ENCODE assay signal across 27 cellular contexts in the genomic region with DNA sequence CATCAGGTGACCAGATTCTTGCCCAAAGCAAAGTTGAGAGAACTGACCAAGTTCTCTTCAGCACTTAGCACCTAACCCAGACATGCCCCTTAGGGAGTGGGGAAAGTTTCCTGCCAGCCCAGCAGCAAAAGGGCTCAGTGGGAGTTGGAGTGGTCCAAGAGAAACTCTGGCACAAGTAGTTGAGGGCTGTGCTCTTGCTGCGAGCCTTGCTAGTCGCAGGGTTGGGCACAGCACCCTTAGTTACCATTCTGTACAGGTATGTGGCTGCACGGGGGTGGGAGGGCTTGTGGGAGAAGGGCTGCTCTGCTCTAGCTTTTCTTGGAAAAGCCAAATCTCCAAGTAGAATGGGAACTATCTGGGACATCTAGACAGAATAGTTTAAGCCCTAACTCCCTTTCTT. TPM values are rescaled to one million over a fixed set of nuclear protein-coding genes. Genes with fewer than 3 reads are reported as not detected.
A peak's percentile ranks its signal among the peaks of the same experiment; 100 is the strongest.
DNase-seq lines count a peak whose midpoint lies in the region; ATAC-seq, FAIRE-seq and TF ChIP-seq lines count a peak whose summit lies in the region.
"Had no signal": no experiment of that assay in that cellular context is flagged by ENCODE, and none has a peak within 500 bp of the region (broad histone marks: within the 10 kb centered on the region; RNA-seq: fewer than 3 reads in every experiment).

No MANE protein-coding gene starts in this region.

- H3K79me2 ChIP-seq in HepG2 (ENCODE audit: insufficient read depth, low read length) = peaks cover 13% of the 10 kb centered on the region

- no peak overlapping the region for H3K4me3 ChIP-seq in CD8-positive, alpha-beta T cell (ENCODE audit: low read depth, low read length)
- no peak overlapping the region for H3K4me3 ChIP-seq in HepG2 (replicated peaks in 1 of 3; ENCODE audit: insufficient read depth in 1 of 3, low read depth in 2 of 3, low read length in 3 of 3)

- H3K9me3 Mint-ChIP-seq in activated naive CD4-positive, alpha-beta T cell treated with anti-CD3 and anti-CD28 coated beads, Interleukin-2, amount 50 U/mL, for 24 hours = no peaks in the 10 kb centered on the region
- no peaks in the 10 kb centered on the region for H3K9me3 Mint-ChIP-seq in CD8-positive, alpha-beta T cell
- no peaks in the 10 kb centered on the region for H3K9me3 Mint-ChIP-seq in type B pancreatic cell
- H3K9me3 Mint-ChIP-seq: HFFc6 had no signal

- TF ChIP-seq POLR2A in HepG2 (IDR thresholded peaks at IDR 0.05; ENCODE audit: insufficient read depth in 1 of 2, low read depth in 2 of 2, low read length in 2 of 2) = peak in 1 of 2 experiments; percentile 47; a peak in 1 of 4 replicates

- POLR2A ChIA-PET in CD8-positive, alpha-beta T cell (lab: Charles Lee) = no interaction called here
- POLR2A ChIA-PET in HepG2 (lab: Yijun Ruan, JAX) = interaction anchor here (2.1 kb wide), 1 partner anchor 52 kb away, joined by 4 read pairs; no protein-coding TSS in a partner anchor

- TF ChIP-seq EP300 in HepG2 (IDR thresholded peaks at IDR 0.05; ENCODE audit: low read depth in 2 of 2, low read length in 2 of 2) = no peak
- no peak for TF ChIP-seq EP300 in HepG2 (CRISPR knock-in tag; IDR thresholded peaks at IDR 0.05; ENCODE audit: borderline replicate concordance)

- TF ChIP-seq RAD21 in HepG2 (CRISPR knock-in tag; IDR thresholded peaks at IDR 0.05) = no peak

- H3K27me3 ChIP-seq in CD8-positive, alpha-beta T cell (ENCODE audit: insufficient read depth, low read length) = no peaks in the 10 kb centered on the region
- no peaks in the 10 kb centered on the region for H3K27me3 ChIP-seq in HepG2 (ENCODE audit: control insufficient read depth in 1 of 2, insufficient read depth in 2 of 2, low read length in 2 of 2)

- peak overlapping the region; percentile 62 for H3K27ac Mint-ChIP-seq in activated naive CD4-positive, alpha-beta T cell treated with anti-CD3 and anti-CD28 coated beads, Interleukin-2, amount 50 U/mL, for 24 hours
- peak overlapping the region; percentile 57 for H3K27ac Mint-ChIP-seq in CD8-positive, alpha-beta T cell
- H3K27ac Mint-ChIP-seq in type B pancreatic cell = no peak overlapping the region
- H3K27ac Mint-ChIP-seq: HFFc6 had no signal

- H3K36me3 ChIP-seq in CD8-positive, alpha-beta T cell (ENCODE audit: insufficient read depth, low read length) = peaks cover 68% of the 10 kb centered on the region
- peaks cover 57 to 92% of the 10 kb centered on the region in 2 experiments for H3K36me3 ChIP-seq in HepG2 (replicated peaks in 1 of 2; ENCODE audit: control insufficient read depth in 1 of 2, insufficient read depth in 2 of 2, low read length in 2 of 2)

- no peaks in the 10 kb centered on the region for H3K27me3 Mint-ChIP-seq in activated naive CD4-positive, alpha-beta T cell treated with anti-CD3 and anti-CD28 coated beads, Interleukin-2, amount 50 U/mL, for 24 hours
- H3K27me3 Mint-ChIP-seq in CD8-positive, alpha-beta T cell (ENCODE audit: low read depth) = no peaks in the 10 kb centered on the region
- no peaks in the 10 kb centered on the region for H3K27me3 Mint-ChIP-seq in type B pancreatic cell

- ATAC-seq in CD8-positive, alpha-beta T cell = no peak
- ATAC-seq in HepG2 = peak; percentile 12; the same call in 2 of the 3 replicates

- no TSS peak for BruUV-seq in HepG2 (replicated peaks; lab: Mats Ljungman, UMichigan)

- peaks cover 4% of the 10 kb centered on the region for H3K4me1 Mint-ChIP-seq in activated naive CD4-positive, alpha-beta T cell treated with anti-CD3 and anti-CD28 coated beads, Interleukin-2, amount 50 U/mL, for 24 hours
- H3K4me1 Mint-ChIP-seq in CD8-positive, alpha-beta T cell (ENCODE audit: low read depth) = peaks cover 2% of the 10 kb centered on the region
- H3K4me1 Mint-ChIP-seq in type B pancreatic cell (ENCODE audit: unreplicated experiment) = no peaks in the 10 kb centered on the region

- H3K4me2 ChIP-seq in HepG2 (ENCODE audit: low read depth, low read length) = no peak overlapping the region
- H3K4me2 ChIP-seq: KMS-11 had no signal

- peaks cover 21% of the 10 kb centered on the region for H3K36me3 Mint-ChIP-seq in activated naive CD4-positive, alpha-beta T cell treated with anti-CD3 and anti-CD28 coated beads, Interleukin-2, amount 50 U/mL, for 24 hours
- peaks cover 41% of the 10 kb centered on the region for H3K36me3 Mint-ChIP-seq in CD8-positive, alpha-beta T cell
- peaks cover 21% of the 10 kb centered on the region for H3K36me3 Mint-ChIP-seq in type B pancreatic cell

- in situ Hi-C loops in HepG2 (cut with HindIII; ENCODE audit: extremely low pct_ligation_motif_present, low pct_unique_long_range_greater_than_20kb) = no loop called here

- DNase-seq in activated naive CD4-positive, alpha-beta T cell (lab: John Stamatoyannopoulos, UW) = no peak
- no peak for DNase-seq in CD8-positive, alpha-beta T cell
- no peak for DNase-seq in HepG2 (ENCODE audit: low spot score)
- DNase-seq in Ammon's horn (ENCODE audit: low spot score) = no peak
- no peak for DNase-seq in type B pancreatic cell (ENCODE audit: extremely low spot score, unreplicated experiment)
- DNase-seq in A172 (ENCODE audit: low spot score) = no peak
- DNase-seq: C1 segment of cervical spinal cord, Calu3, DMS79 treated with DMSO at 0.1 percent for 48 hours, GF-D8, HFFc6, IMR-90, NCI-H1048, NCI-H1417, NCI-H1694, NCI-H2029 treated with DMSO at 0.1 percent for 48 hours, NCI-H2227 treated with DMSO at 0.1 percent for 48 hours, NCI-H69, RPMI8226, SHP77 treated with DMSO at 0.1 percent for 48 hours had no signal

- no peak overlapping the region for H3K9ac ChIP-seq in HepG2 (ENCODE audit: insufficient read depth, low read depth, low read length)
- H3K9ac ChIP-seq: KMS-11 had no signal

- H3K9me3 ChIP-seq in CD8-positive, alpha-beta T cell (ENCODE audit: low read length) = no peaks in the 10 kb centered on the region
- no peaks in the 10 kb centered on the region for H3K9me3 ChIP-seq in HepG2 (ENCODE audit: low read length)

- CTCF ChIA-PET in CD8-positive, alpha-beta T cell (lab: Charles Lee) = no interaction called here
- CTCF ChIA-PET in HepG2 (lab: Yijun Ruan, JAX; ENCODE audit: low intra/inter-chr PET ratio, low total read pairs) = no interaction called here

- no peak overlapping the region for H3K4me3 Mint-ChIP-seq in activated naive CD4-positive, alpha-beta T cell treated with anti-CD3 and anti-CD28 coated beads, Interleukin-2, amount 50 U/mL, for 24 hours
- no peak overlapping the region for H3K4me3 Mint-ChIP-seq in CD8-positive, alpha-beta T cell
- H3K4me3 Mint-ChIP-seq in type B pancreatic cell = no peak overlapping the region
- H3K4me3 Mint-ChIP-seq: HFFc6 had no signal

- H4K20me1 ChIP-seq in HepG2 (ENCODE audit: insufficient read depth, low read length) = no peaks in the 10 kb centered on the region

- H3K27ac ChIP-seq in CD8-positive, alpha-beta T cell (ENCODE audit: low read depth, low read length) = no peak overlapping the region
- H3K27ac ChIP-seq in VCaP (peak overlapping the region; percentile 79), HepG2 (ENCODE audit: extremely low read length, insufficient read depth, low read length) (no peak overlapping the region)
- H3K27ac ChIP-seq: KMS-11 had no signal

- intact Hi-C loops in CD8-positive, alpha-beta T cell (cut with DNase I, micrococcal nuclease) = no loop called here
- intact Hi-C loops in HepG2 (cut with micrococcal nuclease; ENCODE audit: unreplicated experiment) = no loop called here

- H2AFZ ChIP-seq in HepG2 (ENCODE audit: low read length) = no peak overlapping the region

- no peak for TF ChIP-seq CTCF in CD8-positive, alpha-beta T cell (IDR thresholded peaks at IDR 0.05)
- no peak for TF ChIP-seq CTCF in VCaP (conservative IDR thresholded peaks at IDR 0.05)
- TF ChIP-seq CTCF in HepG2 (CRISPR knock-in tag; IDR thresholded peaks at IDR 0.05) = no peak
- TF ChIP-seq CTCF in type B pancreatic cell (conservative IDR thresholded peaks at IDR 0.05) = no peak

- WGBS in HepG2 (ENCODE audit: low lambda C conversion rate) = 94% methylated on average over 3 of the region's 3 CpGs

- peaks cover 7% of the 10 kb centered on the region for H3K4me1 ChIP-seq in CD8-positive, alpha-beta T cell (ENCODE audit: insufficient read depth, low read length)
- peaks cover 12% of the 10 kb centered on the region for H3K4me1 ChIP-seq in HepG2 (ENCODE audit: insufficient read depth, low read length)

- no peak for FAIRE-seq in HepG2 (lab: Jason Lieb, UNC)
- FAIRE-seq: A204.1, GM12892, GM19239, H54 had no signal

RNA-seq across cellular contexts. Expression of a gene that starts 6.4 kb away (rescaled TPM):
- total RNA-seq in CD8-positive, alpha-beta T cell = 10 to 100 TPM; 73.9 to 74.0 TPM
- total RNA-seq in HepG2 (2016; rRNA removed; fragmentation: Illumina TruSeq; extraction: Trizol) = 72.2 and 75.6 TPM in 2 replicates
- total RNA-seq in HepG2 (2016; cell fraction: cytosol; rRNA removed; fragmentation: Illumina TruSeq; extraction: Trizol; ENCODE audit: low read depth) = 19.4 and 24.1 TPM in 2 replicates
- total RNA-seq in HepG2 (2016; cell fraction: insoluble cytoplasmic fraction; rRNA removed; fragmentation: Illumina TruSeq; extraction: Trizol) = 70.2 and 74.8 TPM in 2 replicates
- 23.7 and 25.3 TPM in 2 replicates for total RNA-seq in HepG2 (2016; cell fraction: membrane; rRNA removed; fragmentation: Illumina TruSeq; extraction: Trizol)
- 59.4 and 67.1 TPM in 2 replicates for total RNA-seq in HepG2 (2016; cell fraction: nucleus; rRNA removed; fragmentation: Illumina TruSeq; extraction: Trizol)
- 55.2 and 62.6 TPM in 2 replicates for polyA plus RNA-seq in HepG2 (2011; rRNA removed)
- 38.9 and 45.7 TPM in 2 replicates for polyA plus RNA-seq in HepG2 (2011; cell fraction: cytosol; rRNA removed)
- polyA plus RNA-seq in HepG2 (2011; cell fraction: nucleus; rRNA removed) = 96.3 and 102 TPM in 2 replicates
- 50.7 and 62.3 TPM in 2 replicates for polyA plus RNA-seq in HepG2 (2012)
- 7.2 and 7.7 TPM in 2 replicates for polyA plus RNA-seq in HepG2 (2016; cell fraction: cytosol; fragmentation: Illumina TruSeq; extraction: Trizol; ENCODE audit: low read depth)
- polyA plus RNA-seq in HepG2 (2016; cell fraction: insoluble cytoplasmic fraction; fragmentation: Illumina TruSeq; extraction: Trizol; ENCODE audit: low read depth) = 58.7 and 61.6 TPM in 2 replicates
- polyA plus RNA-seq in HepG2 (2016; cell fraction: membrane; fragmentation: Illumina TruSeq; extraction: Trizol; ENCODE audit: low read depth) = 9.7 and 11.7 TPM in 2 replicates
- polyA plus RNA-seq in HepG2 (2016; cell fraction: nucleus; fragmentation: Illumina TruSeq; extraction: Trizol; ENCODE audit: insufficient read depth, low read depth) = 97.9 and 104 TPM in 2 replicates
- polyA minus RNA-seq in HepG2 (2011; rRNA and poly(A)+ RNA removed; ENCODE audit: low replicate concordance) = 40.9 and 99.4 TPM in 2 replicates
- polyA minus RNA-seq in HepG2 (2011; cell fraction: cytosol; rRNA and poly(A)+ RNA removed) = 17.0 and 20.2 TPM in 2 replicates
- 41.5 and 42.6 TPM in 2 replicates for polyA minus RNA-seq in HepG2 (2011; cell fraction: nucleus; rRNA and poly(A)+ RNA removed)
- 57.4 and 60.8 TPM in 2 replicates for total RNA-seq in type B pancreatic cell (ENCODE audit: low replicate concordance)
- total RNA-seq in A172 (2014; rRNA removed; shearing (Covaris generic)) = 46.0 and 50.1 TPM in 2 replicates

RNA-seq across cellular contexts. Expression of a gene that starts 6.6 kb away (rescaled TPM):
- 10 to 100 TPM; 51.0 to 52.5 TPM for total RNA-seq in CD8-positive, alpha-beta T cell
- 51.2 and 107 TPM in 2 replicates for total RNA-seq in HepG2 (2016; rRNA removed; fragmentation: Illumina TruSeq; extraction: Trizol)
- 19.3 and 20.8 TPM in 2 replicates for total RNA-seq in HepG2 (2016; cell fraction: cytosol; rRNA removed; fragmentation: Illumina TruSeq; extraction: Trizol; ENCODE audit: low read depth)
- total RNA-seq in HepG2 (2016; cell fraction: insoluble cytoplasmic fraction; rRNA removed; fragmentation: Illumina TruSeq; extraction: Trizol) = 52.6 and 108 TPM in 2 replicates
- 31.6 and 33.9 TPM in 2 replicates for total RNA-seq in HepG2 (2016; cell fraction: membrane; rRNA removed; fragmentation: Illumina TruSeq; extraction: Trizol)
- total RNA-seq in HepG2 (2016; cell fraction: nucleus; rRNA removed; fragmentation: Illumina TruSeq; extraction: Trizol) = 73.3 and 83.7 TPM in 2 replicates
- 206 and 248 TPM in 2 replicates for polyA plus RNA-seq in HepG2 (2011; rRNA removed)
- 157 and 165 TPM in 2 replicates for polyA plus RNA-seq in HepG2 (2011; cell fraction: cytosol; rRNA removed)
- 258 and 264 TPM in 2 replicates for polyA plus RNA-seq in HepG2 (2011; cell fraction: nucleus; rRNA removed)
- 74.4 and 84.6 TPM in 2 replicates for polyA plus RNA-seq in HepG2 (2012)
- polyA plus RNA-seq in HepG2 (2016; cell fraction: cytosol; fragmentation: Illumina TruSeq; extraction: Trizol; ENCODE audit: low read depth) = 20.5 and 25.2 TPM in 2 replicates
- polyA plus RNA-seq in HepG2 (2016; cell fraction: insoluble cytoplasmic fraction; fragmentation: Illumina TruSeq; extraction: Trizol; ENCODE audit: low read depth) = 66.6 and 70.3 TPM in 2 replicates
- polyA plus RNA-seq in HepG2 (2016; cell fraction: membrane; fragmentation: Illumina TruSeq; extraction: Trizol; ENCODE audit: low read depth) = 36.5 and 37.7 TPM in 2 replicates
- polyA plus RNA-seq in HepG2 (2016; cell fraction: nucleus; fragmentation: Illumina TruSeq; extraction: Trizol; ENCODE audit: insufficient read depth, low read depth) = 171 and 181 TPM in 2 replicates
- polyA minus RNA-seq in HepG2 (2011; rRNA and poly(A)+ RNA removed; ENCODE audit: low replicate concordance) = 223 and 558 TPM in 2 replicates
- 65.6 and 67.3 TPM in 2 replicates for polyA minus RNA-seq in HepG2 (2011; cell fraction: cytosol; rRNA and poly(A)+ RNA removed)
- 65.1 and 74.2 TPM in 2 replicates for polyA minus RNA-seq in HepG2 (2011; cell fraction: nucleus; rRNA and poly(A)+ RNA removed)
- 122 and 135 TPM in 2 replicates for total RNA-seq in type B pancreatic cell (ENCODE audit: low replicate concordance)
- total RNA-seq in A172 (2014; rRNA removed; shearing (Covaris generic)) = 122 and 155 TPM in 2 replicates

RNA-seq across cellular contexts. Expression of a gene that starts 13.1 kb away (rescaled TPM):
- total RNA-seq in CD8-positive, alpha-beta T cell = under 1 TPM; 0.56 to 0.90 TPM
- total RNA-seq in HepG2 (2016; rRNA removed; fragmentation: Illumina TruSeq; extraction: Trizol) (0.11 and 0.17 TPM in 2 replicates), type B pancreatic cell (ENCODE audit: low replicate concordance) (1.5 and 2.9 TPM in 2 replicates)
- 0.20 TPM in 1 of 2 replicates, not detected in the other for total RNA-seq in HepG2 (2016; cell fraction: cytosol; rRNA removed; fragmentation: Illumina TruSeq; extraction: Trizol; ENCODE audit: low read depth)
- total RNA-seq in HepG2 (2016; cell fraction: insoluble cytoplasmic fraction; rRNA removed; fragmentation: Illumina TruSeq; extraction: Trizol) = 0.16 and 0.22 TPM in 2 replicates
- 0.25 and 0.45 TPM in 2 replicates for total RNA-seq in HepG2 (2016; cell fraction: membrane; rRNA removed; fragmentation: Illumina TruSeq; extraction: Trizol)
- 0.28 TPM in 1 of 2 replicates, not detected in the other for total RNA-seq in HepG2 (2016; cell fraction: nucleus; rRNA removed; fragmentation: Illumina TruSeq; extraction: Trizol)
- 0.08 and 0.12 TPM in 2 replicates for polyA plus RNA-seq in HepG2 (2011; rRNA removed)
- polyA plus RNA-seq in HepG2 (2011; cell fraction: cytosol; rRNA removed) = 0.05 and 0.11 TPM in 2 replicates
- 0.28 and 0.39 TPM in 2 replicates for polyA plus RNA-seq in HepG2 (2011; cell fraction: nucleus; rRNA removed)
- polyA plus RNA-seq in HepG2 (2012) = 0.12 and 0.17 TPM in 2 replicates
- 0.10 and 0.14 TPM in 2 replicates for polyA plus RNA-seq in HepG2 (2016; cell fraction: cytosol; fragmentation: Illumina TruSeq; extraction: Trizol; ENCODE audit: low read depth)
- polyA plus RNA-seq in HepG2 (2016; cell fraction: insoluble cytoplasmic fraction; fragmentation: Illumina TruSeq; extraction: Trizol; ENCODE audit: low read depth) = 0.19 and 0.41 TPM in 2 replicates
- 0.17 and 0.19 TPM in 2 replicates for polyA plus RNA-seq in HepG2 (2016; cell fraction: membrane; fragmentation: Illumina TruSeq; extraction: Trizol; ENCODE audit: low read depth)
- polyA plus RNA-seq in HepG2 (2016; cell fraction: nucleus; fragmentation: Illumina TruSeq; extraction: Trizol; ENCODE audit: insufficient read depth, low read depth) = not detected in 2 replicates
- 0.06 and 0.09 TPM in 2 replicates for polyA minus RNA-seq in HepG2 (2011; rRNA and poly(A)+ RNA removed; ENCODE audit: low replicate concordance)
- not detected in 2 replicates for polyA minus RNA-seq in HepG2 (2011; cell fraction: cytosol; rRNA and poly(A)+ RNA removed)
- 0.50 and 0.77 TPM in 2 replicates for polyA minus RNA-seq in HepG2 (2011; cell fraction: nucleus; rRNA and poly(A)+ RNA removed)
- total RNA-seq in A172 (2014; rRNA removed; shearing (Covaris generic)) = 1.2 and 2.3 TPM in 2 replicates

RNA-seq across cellular contexts. Expression of a gene that starts 45.9 kb away (rescaled TPM):
- 10 to 100 TPM; 29.2 to 29.7 TPM for total RNA-seq in CD8-positive, alpha-beta T cell
- total RNA-seq in HepG2 (2016; rRNA removed; fragmentation: Illumina TruSeq; extraction: Trizol) = 10.2 and 15.7 TPM in 2 replicates
- total RNA-seq in HepG2 (2016; cell fraction: cytosol; rRNA removed; fragmentation: Illumina TruSeq; extraction: Trizol; ENCODE audit: low read depth) = 6.4 and 7.2 TPM in 2 replicates
- 12.5 and 16.8 TPM in 2 replicates for total RNA-seq in HepG2 (2016; cell fraction: insoluble cytoplasmic fraction; rRNA removed; fragmentation: Illumina TruSeq; extraction: Trizol)
- 7.9 and 8.5 TPM in 2 replicates for total RNA-seq in HepG2 (2016; cell fraction: membrane; rRNA removed; fragmentation: Illumina TruSeq; extraction: Trizol)
- total RNA-seq in HepG2 (2016; cell fraction: nucleus; rRNA removed; fragmentation: Illumina TruSeq; extraction: Trizol) = 22.6 and 23.5 TPM in 2 replicates
- polyA plus RNA-seq in HepG2 (2011; rRNA removed) = 41.6 and 48.3 TPM in 2 replicates
- 19.2 and 22.0 TPM in 2 replicates for polyA plus RNA-seq in HepG2 (2011; cell fraction: cytosol; rRNA removed)
- polyA plus RNA-seq in HepG2 (2011; cell fraction: nucleus; rRNA removed) = 220 TPM in 2 replicates
- polyA plus RNA-seq in HepG2 (2012) = 27.3 and 28.6 TPM in 2 replicates
- 2.1 and 2.3 TPM in 2 replicates for polyA plus RNA-seq in HepG2 (2016; cell fraction: cytosol; fragmentation: Illumina TruSeq; extraction: Trizol; ENCODE audit: low read depth)
- polyA plus RNA-seq in HepG2 (2016; cell fraction: insoluble cytoplasmic fraction; fragmentation: Illumina TruSeq; extraction: Trizol; ENCODE audit: low read depth) = 13.6 and 18.5 TPM in 2 replicates
- 6.4 and 6.8 TPM in 2 replicates for polyA plus RNA-seq in HepG2 (2016; cell fraction: membrane; fragmentation: Illumina TruSeq; extraction: Trizol; ENCODE audit: low read depth)
- polyA plus RNA-seq in HepG2 (2016; cell fraction: nucleus; fragmentation: Illumina TruSeq; extraction: Trizol; ENCODE audit: insufficient read depth, low read depth) = 89.6 and 90.5 TPM in 2 replicates
- 17.3 and 27.1 TPM in 2 replicates for polyA minus RNA-seq in HepG2 (2011; rRNA and poly(A)+ RNA removed; ENCODE audit: low replicate concordance)
- polyA minus RNA-seq in HepG2 (2011; cell fraction: cytosol; rRNA and poly(A)+ RNA removed) = 9.3 and 9.7 TPM in 2 replicates
- 38.8 and 46.0 TPM in 2 replicates for polyA minus RNA-seq in HepG2 (2011; cell fraction: nucleus; rRNA and poly(A)+ RNA removed)
- 34.7 and 44.5 TPM in 2 replicates for total RNA-seq in type B pancreatic cell (ENCODE audit: low replicate concordance)
- 10.9 and 14.3 TPM in 2 replicates for total RNA-seq in A172 (2014; rRNA removed; shearing (Covaris generic))

RNA-seq across cellular contexts. Expression of a gene that starts 52.6 kb away (rescaled TPM):
- 10 to 100 TPM; 29.6 to 39.9 TPM for total RNA-seq in CD8-positive, alpha-beta T cell
- total RNA-seq in HepG2 (2016; rRNA removed; fragmentation: Illumina TruSeq; extraction: Trizol) (68.0 and 71.3 TPM in 2 replicates), type B pancreatic cell (ENCODE audit: low replicate concordance) (39.2 and 61.1 TPM in 2 replicates)
- total RNA-seq in HepG2 (2016; cell fraction: cytosol; rRNA removed; fragmentation: Illumina TruSeq; extraction: Trizol; ENCODE audit: low read depth) = 43.0 and 45.0 TPM in 2 replicates
- total RNA-seq in HepG2 (2016; cell fraction: insoluble cytoplasmic fraction; rRNA removed; fragmentation: Illumina TruSeq; extraction: Trizol) = 65.7 and 67.2 TPM in 2 replicates
- 23.7 TPM in 2 replicates for total RNA-seq in HepG2 (2016; cell fraction: membrane; rRNA removed; fragmentation: Illumina TruSeq; extraction: Trizol)
- 73.2 and 82.9 TPM in 2 replicates for total RNA-seq in HepG2 (2016; cell fraction: nucleus; rRNA removed; fragmentation: Illumina TruSeq; extraction: Trizol)
- 52.2 and 67.6 TPM in 2 replicates for polyA plus RNA-seq in HepG2 (2011; rRNA removed)
- polyA plus RNA-seq in HepG2 (2011; cell fraction: cytosol; rRNA removed) = 37.2 and 41.2 TPM in 2 replicates
- 76.2 and 81.3 TPM in 2 replicates for polyA plus RNA-seq in HepG2 (2011; cell fraction: nucleus; rRNA removed)
- polyA plus RNA-seq in HepG2 (2012) = 38.5 and 46.5 TPM in 2 replicates
- polyA plus RNA-seq in HepG2 (2016; cell fraction: cytosol; fragmentation: Illumina TruSeq; extraction: Trizol; ENCODE audit: low read depth) = 3.0 and 3.2 TPM in 2 replicates
- 46.2 and 52.7 TPM in 2 replicates for polyA plus RNA-seq in HepG2 (2016; cell fraction: insoluble cytoplasmic fraction; fragmentation: Illumina TruSeq; extraction: Trizol; ENCODE audit: low read depth)
- polyA plus RNA-seq in HepG2 (2016; cell fraction: membrane; fragmentation: Illumina TruSeq; extraction: Trizol; ENCODE audit: low read depth) = 6.5 and 8.3 TPM in 2 replicates
- 119 and 127 TPM in 2 replicates for polyA plus RNA-seq in HepG2 (2016; cell fraction: nucleus; fragmentation: Illumina TruSeq; extraction: Trizol; ENCODE audit: insufficient read depth, low read depth)
- 114 and 153 TPM in 2 replicates for polyA minus RNA-seq in HepG2 (2011; rRNA and poly(A)+ RNA removed; ENCODE audit: low replicate concordance)
- polyA minus RNA-seq in HepG2 (2011; cell fraction: cytosol; rRNA and poly(A)+ RNA removed) = 45.0 and 52.2 TPM in 2 replicates
- polyA minus RNA-seq in HepG2 (2011; cell fraction: nucleus; rRNA and poly(A)+ RNA removed) = 83.3 and 113 TPM in 2 replicates
- 49.0 and 50.1 TPM in 2 replicates for total RNA-seq in A172 (2014; rRNA removed; shearing (Covaris generic))
